In the genomic region with DNA sequence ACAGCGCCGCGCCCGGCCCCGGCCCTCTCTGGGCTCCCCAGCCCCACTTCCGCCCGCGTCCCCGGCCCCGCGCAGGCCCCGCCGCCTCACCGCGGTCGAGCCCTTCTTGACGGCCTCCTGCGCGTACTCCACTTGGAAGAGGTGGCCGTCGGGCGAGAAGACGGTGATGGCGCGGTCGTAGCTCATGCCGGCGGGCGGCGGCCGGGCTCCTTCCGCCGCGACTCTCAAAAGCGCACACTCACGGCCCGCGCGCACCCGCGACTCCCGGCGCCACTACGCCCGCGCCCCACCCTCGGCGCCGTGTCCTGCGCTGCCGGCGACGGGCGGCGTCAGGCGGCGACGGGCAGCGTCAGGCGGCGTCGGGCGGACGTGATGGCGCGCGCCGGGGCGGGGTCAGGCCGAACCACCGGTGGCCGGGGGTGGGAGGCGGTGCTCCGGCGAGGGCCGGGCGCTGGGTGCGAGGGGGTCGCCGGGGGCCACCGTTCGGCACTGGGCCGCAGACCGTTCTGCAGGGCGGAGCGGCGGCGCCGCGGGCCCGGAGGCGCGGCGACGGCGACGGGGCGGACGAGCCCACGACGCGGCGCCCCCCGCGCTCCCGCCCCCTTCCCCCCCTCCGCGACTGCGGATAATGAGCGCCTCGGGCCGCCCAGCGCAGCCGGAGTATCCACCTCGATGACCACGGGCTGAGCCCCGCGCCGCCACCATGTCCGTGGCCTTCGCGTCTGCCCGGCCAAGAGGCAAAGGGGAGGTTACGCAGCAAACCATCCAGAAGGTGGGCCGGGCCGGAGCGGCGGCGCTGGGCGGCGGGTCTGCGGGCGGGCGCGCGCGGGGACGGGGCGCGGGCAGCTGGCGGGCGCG, we compare ENCODE assay signal across 1 cellular context.
TF ChIP-seq lines count a peak whose summit lies in the region.

Gene PSMA7 (minus strand): TSS at position 277 of the 858 bp plus-strand sequence. CDS start 91 bp downstream, at position 186.
Gene SS18L1 (plus strand): TSS at position 652 of the 858 bp plus-strand sequence. CDS start 52 bp downstream, at position 704.

TF ChIP-seq in SK-N-SH, 30 proteins besides CTCF, POLR2A, EP300 and RAD21 (continued from another document):
- TF ChIP-seq REST (IDR thresholded peaks at IDR 0.05; ENCODE audit: low read depth, low read length), result 0 out of 2 replicates have a peak, but pooled peaks have one; percentile 12
- peak; percentile 63 for TF ChIP-seq POLR2AphosphoS5 (IDR thresholded peaks at IDR 0.05; ENCODE audit: low read depth, low read length)
- no peak for TF ChIP-seq NFIC (IDR thresholded peaks at IDR 0.05; ENCODE audit: borderline replicate concordance)
- TF ChIP-seq RCOR1 (IDR thresholded peaks at IDR 0.05; ENCODE audit: low read length), result no peak
- TF ChIP-seq FOSL2 (IDR thresholded peaks at IDR 0.05; ENCODE audit: borderline replicate concordance, low read depth), result no peak
- TF ChIP-seq NRF1 (IDR thresholded peaks at IDR 0.05; ENCODE audit: low read depth, low read length), result peak; percentile 55; the same call in 1 of the 2 replicates
- no peak for TF ChIP-seq IRF3 (IDR thresholded peaks at IDR 0.05; ENCODE audit: low read depth, low read length)
